Comparison of ENCODE assay signal across 17 cellular contexts in the genomic region with DNA sequence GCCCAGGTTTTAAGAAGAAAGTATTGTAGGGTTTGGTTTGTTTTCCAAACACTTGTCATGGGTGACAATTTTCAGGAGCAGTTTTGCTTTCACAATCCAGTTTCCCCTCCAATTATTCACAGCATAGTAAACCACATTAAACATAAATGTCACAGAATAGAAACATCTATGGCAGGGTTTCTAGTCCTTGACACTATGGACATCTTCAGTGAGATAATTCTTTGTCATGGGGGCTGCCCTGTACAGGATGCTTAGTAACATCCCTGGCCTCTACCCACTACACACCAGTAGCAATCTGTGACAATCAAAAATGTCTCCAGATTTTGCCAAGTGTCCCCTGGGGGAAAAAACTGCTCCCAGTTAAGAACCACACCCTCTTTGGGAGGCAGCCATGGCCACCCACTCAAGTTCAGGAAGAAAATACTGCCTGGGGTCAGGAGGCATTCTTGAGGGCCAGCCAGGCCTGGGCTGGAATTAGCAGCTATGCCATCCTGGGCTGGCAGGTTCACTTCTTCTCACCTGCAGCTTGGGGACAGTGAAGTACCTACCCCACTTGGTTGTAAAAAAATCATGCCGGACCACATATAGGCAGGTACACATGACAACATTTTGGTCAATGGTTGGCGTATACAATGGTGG.
DNase-seq lines count a peak whose midpoint lies in the region; ATAC-seq and TF ChIP-seq lines count a peak whose summit lies in the region.
"Had no signal": no experiment of that assay in that cellular context is flagged by ENCODE, and none has a peak within 500 bp of the region (broad histone marks: within the 10 kb centered on the region; RNA-seq: fewer than 3 reads in every experiment).

No MANE protein-coding gene starts in this region.

- peak overlapping the region; percentile 70 for H3K4me2 ChIP-seq in hepatocyte
- H3K4me2 ChIP-seq: BLaER1 had no signal

- no peaks in the 10 kb centered on the region for H3K9me2 ChIP-seq in hepatocyte (replicated peaks; ENCODE audit: insufficient read depth)

- H3K36me3 ChIP-seq in hepatocyte (replicated peaks; ENCODE audit: insufficient read depth, low read depth) (no peaks in the 10 kb centered on the region), upper lobe of right lung (no peaks in the 10 kb centered on the region), ovary (no peaks in the 10 kb centered on the region)
- H3K36me3 ChIP-seq: BLaER1, MG63 had no signal

- intact Hi-C loops in posterior vena cava (cut with DNase I) (no loop called here), upper lobe of right lung (cut with DNase I) (no loop called here), ovary (cut with DNase I) (no loop called here)

- no peak overlapping the region for H3K4me3 ChIP-seq in hepatocyte
- H3K4me3 ChIP-seq in upper lobe of right lung: no peak overlapping the region
- no peak overlapping the region for H3K4me3 ChIP-seq in ovary
- H3K4me3 ChIP-seq: BLaER1, GM23248, MG63 had no signal

- H3K36me3 Mint-ChIP-seq in activated naive CD4-positive, alpha-beta T cell treated with anti-CD3 and anti-CD28 coated beads, Interleukin-2, amount 50 U/mL, for 72 hours: peaks cover 2 to 29% of the 10 kb centered on the region in 2 donors
- H3K36me3 Mint-ChIP-seq: CD8-positive, alpha-beta T cell had no signal

- H3K9me3 Mint-ChIP-seq in activated naive CD4-positive, alpha-beta T cell treated with anti-CD3 and anti-CD28 coated beads, Interleukin-2, amount 50 U/mL, for 72 hours: peaks cover under 1 to 12% of the 10 kb centered on the region in 2 donors

- ATAC-seq in activated naive CD4-positive, alpha-beta T cell treated with anti-CD3 and anti-CD28 coated beads, Interleukin-2, amount 50 U/mL, for 72 hours: peak; percentile 55 to 87
- ATAC-seq in upper lobe of right lung: peak; percentile 63
- ATAC-seq in HG03442 (IDR thresholded peaks at IDR 0.05; ENCODE audit: unreplicated experiment): no peak
- ATAC-seq: CD8-positive, alpha-beta T cell; Panc1 had no signal

- no peak for TF ChIP-seq EP300 in ovary (IDR thresholded peaks at IDR 0.05)

- H3K4me1 ChIP-seq in hepatocyte (ENCODE audit: insufficient read depth): peaks cover 11% of the 10 kb centered on the region
- no peaks in the 10 kb centered on the region for H3K4me1 ChIP-seq in upper lobe of right lung
- peaks cover 7% of the 10 kb centered on the region for H3K4me1 ChIP-seq in ovary (ENCODE audit: insufficient read depth)

- H3K27ac ChIP-seq in hepatocyte: peak overlapping the region; percentile 82
- peak overlapping the region; percentile 70 for H3K27ac ChIP-seq in upper lobe of right lung
- no peak overlapping the region for H3K27ac ChIP-seq in ovary
- H3K27ac ChIP-seq: BLaER1, GM23248 had no signal

- H2AFZ ChIP-seq in hepatocyte: no peak overlapping the region
- H2AFZ ChIP-seq: GM23248 had no signal

- DNase-seq in activated naive CD4-positive, alpha-beta T cell treated with anti-CD3 and anti-CD28 coated beads, Interleukin-2, amount 50 U/mL, for 72 hours (ENCODE audit: low spot score in 2 of 2): no peak
- DNase-seq in activated naive CD4-positive, alpha-beta T cell treated with anti-CD3 and anti-CD28 coated beads, Interleukin-2, amount 50 U/mL, for 16 hours: no peak
- DNase-seq in hepatocyte (ENCODE audit: low spot score) (no peak), posterior vena cava (ENCODE audit: low spot score) (peak; percentile 17), upper lobe of right lung (peak; percentile 82), ovary (no peak)
- DNase-seq in NK-92 treated with Interleukin-12 subunit alpha and Interleukin-12 subunit beta, amount 100 ng/mL, for 24 hours (lab: John Stamatoyannopoulos, UW): no peak
- DNase-seq: CD8-positive, alpha-beta T cell; DMS79; GM23248; MG63; NCI-H1092 treated with DMSO at 0.1 percent for 48 hours; NCI-H524; Right ventricle myocardium superior had no signal

- TF ChIP-seq CTCF in hepatocyte (IDR thresholded peaks at IDR 0.05; ENCODE audit: poor library complexity) (no peak), upper lobe of right lung (IDR thresholded peaks at IDR 0.05) (no peak), ovary (IDR thresholded peaks at IDR 0.05) (no peak)

- no peaks in the 10 kb centered on the region for H4K20me1 ChIP-seq in hepatocyte (ENCODE audit: insufficient read depth, poor library complexity, severe bottlenecking)
- H4K20me1 ChIP-seq: BLaER1 had no signal

- TF ChIP-seq POLR2A in ovary (IDR thresholded peaks at IDR 0.05): no peak

- H3K27me3 ChIP-seq in hepatocyte: no peaks in the 10 kb centered on the region
- H3K27me3 ChIP-seq in upper lobe of right lung: no peaks in the 10 kb centered on the region
- no peaks in the 10 kb centered on the region for H3K27me3 ChIP-seq in ovary
- H3K27me3 ChIP-seq: BLaER1, MG63 had no signal

- H3K79me2 ChIP-seq in hepatocyte: no peaks in the 10 kb centered on the region

- WGBS in hepatocyte (ENCODE audit: low lambda C conversion rate, missing lambda C conversion rate): 91% methylated on average over 2 of the region's 2 CpGs
- whole genome bisulfite sequencing in ovary, 3 donors: 96 to 97% (median 96%) methylated on average over 2 of the region's 2 CpGs

- no peak overlapping the region for H3K27ac Mint-ChIP-seq in activated naive CD4-positive, alpha-beta T cell treated with anti-CD3 and anti-CD28 coated beads, Interleukin-2, amount 50 U/mL, for 72 hours
- H3K27ac Mint-ChIP-seq: CD8-positive, alpha-beta T cell had no signal

- H3K9me3 ChIP-seq in hepatocyte (ENCODE audit: low read depth): no peaks in the 10 kb centered on the region
- no peaks in the 10 kb centered on the region for H3K9me3 ChIP-seq in upper lobe of right lung
- H3K9me3 ChIP-seq in ovary: peaks cover 0 to 7% of the 10 kb centered on the region in 2 donors
- H3K9me3 ChIP-seq: MG63 had no signal

Comparison
In these comparisons a context has a peak if more than half of its experiments do, and no peak if none do; other contexts are left out.
1. DNase-seq: peak in posterior vena cava (single experiment) and upper lobe of right lung (single experiment); none in activated naive CD4-positive, alpha-beta T cell treated with anti-CD3 and anti-CD28 coated beads, Interleukin-2, amount 50 U/mL, for 72 hours (0 of 2), activated naive CD4-positive, alpha-beta T cell treated with anti-CD3 and anti-CD28 coated beads, Interleukin-2, amount 50 U/mL, for 16 hours (single experiment), hepatocyte (single experiment), ovary (0 of 5) and NK-92 treated with Interleukin-12 subunit alpha and Interleukin-12 subunit beta, amount 100 ng/mL, for 24 hours (single experiment).
2. H3K27ac ChIP-seq: peak in hepatocyte (single experiment) and upper lobe of right lung (single experiment); none in ovary (0 of 2).